In genomic region chr14:103216399-103216798, GRCh38 we compare ENCODE assay signal across 28 cellular contexts.
"Had no signal": no experiment of that assay in that cellular context is flagged by ENCODE, and none has a peak within 500 bp of the region (broad histone marks: within the 10 kb centered on the region; RNA-seq: fewer than 3 reads in every experiment).

No MANE protein-coding gene starts in this region.

- H3K36me3 Mint-ChIP-seq: naive thymus-derived CD4-positive, alpha-beta T cell; natural killer cell; stimulated activated effector memory CD8-positive, alpha-beta T cell treated with anti-CD3 and anti-CD28 coated beads, Interleukin-12 subunit alpha, Interleukin-12 subunit beta, amount 100 ng/mL, for 72 hours; type B pancreatic cell had no signal

- DNase-seq: naive thymus-derived CD4-positive, alpha-beta T cell; natural killer cell; occipital lobe; psoas muscle; right cardiac atrium; right lobe of liver; sigmoid colon; small intestine; stimulated activated CD4-positive, alpha-beta T cell treated with anti-CD3 and anti-CD28 coated beads, Interleukin-15, amount 100 ng/mL, for 24 hours; stimulated activated CD4-positive, alpha-beta T cell treated with anti-CD3 and anti-CD28 coated beads, Interleukin-2, amount 100 ng/mL, for 24 hours; stimulated activated CD4-positive, alpha-beta T cell treated with anti-CD3 and anti-CD28 coated beads, Interleukin-2, amount 100 ng/mL, for 48 hours; stimulated activated CD4-positive, alpha-beta T cell treated with anti-CD3 and anti-CD28 coated beads, Interleukin-4, amount 100 ng/mL, for 24 hours; stimulated activated naive CD4-positive, alpha-beta T cell; stimulated activated naive CD8-positive, alpha-beta T cell treated with anti-CD3 and anti-CD28 coated beads, Interleukin-15, amount 100 ng/mL, for 72 hours; stimulated activated naive CD8-positive, alpha-beta T cell treated with anti-CD3 and anti-CD28 coated beads, Interleukin-15, Interleukin-2, amounts not matched to agents 100 U/mL and 50 U/mL, for 24 hours; substantia nigra; testis; tibial artery; transverse colon; upper lobe of right lung; uterus had no signal

- H3K4me1 ChIP-seq: parathyroid adenoma, psoas muscle, testis, upper lobe of right lung had no signal

- H3K9me3 Mint-ChIP-seq: natural killer cell; nephron; stimulated activated effector memory CD8-positive, alpha-beta T cell treated with anti-CD3 and anti-CD28 coated beads, Interleukin-12 subunit alpha, Interleukin-12 subunit beta, amount 100 ng/mL, for 72 hours; stimulated activated naive CD8-positive, alpha-beta T cell treated with anti-CD3 and anti-CD28 coated beads, Interleukin-15, amount 100 ng/mL, for 72 hours had no signal

- H3K4me1 Mint-ChIP-seq: natural killer cell; stimulated activated effector memory CD8-positive, alpha-beta T cell treated with anti-CD3 and anti-CD28 coated beads, Interleukin-12 subunit alpha, Interleukin-12 subunit beta, amount 100 ng/mL, for 72 hours had no signal

- H3K79me2 ChIP-seq: parathyroid adenoma had no signal

- H3K4me3 Mint-ChIP-seq: naive thymus-derived CD4-positive, alpha-beta T cell; natural killer cell; nephron; neural crest cell; stimulated activated effector memory CD8-positive, alpha-beta T cell treated with anti-CD3 and anti-CD28 coated beads, Interleukin-12 subunit alpha, Interleukin-12 subunit beta, amount 100 ng/mL, for 72 hours; stimulated activated naive CD8-positive, alpha-beta T cell treated with anti-CD3 and anti-CD28 coated beads, Interleukin-15, amount 100 ng/mL, for 72 hours; type B pancreatic cell had no signal

- FAIRE-seq: small intestine had no signal

- H3K9me3 ChIP-seq: right lobe of liver, suprapubic skin, testis, transverse colon, uterus had no signal

- H3K27me3 ChIP-seq: right lobe of liver, testis, uterus had no signal

- H3K4me3 ChIP-seq: psoas muscle, right lobe of liver, sigmoid colon, suprapubic skin, testis, tibial artery, transverse colon, upper lobe of right lung, uterus had no signal

- H3K27ac ChIP-seq: parathyroid adenoma, psoas muscle, right lobe of liver, sigmoid colon, suprapubic skin, testis, tibial artery, transverse colon, upper lobe of right lung, uterus had no signal

- ATAC-seq: naive thymus-derived CD4-positive, alpha-beta T cell; natural killer cell; psoas muscle; right cardiac atrium; right lobe of liver; stimulated activated effector memory CD8-positive, alpha-beta T cell treated with anti-CD3 and anti-CD28 coated beads, Interleukin-12 subunit alpha, Interleukin-12 subunit beta, amount 100 ng/mL, for 72 hours; stimulated activated naive CD8-positive, alpha-beta T cell treated with anti-CD3 and anti-CD28 coated beads, Interleukin-15, amount 100 ng/mL, for 72 hours; stimulated activated naive CD8-positive, alpha-beta T cell treated with anti-CD3 and anti-CD28 coated beads, Interleukin-15, Interleukin-2, amounts not matched to agents 100 U/mL and 50 U/mL, for 24 hours; upper lobe of right lung had no signal

- H2AFZ ChIP-seq: parathyroid adenoma had no signal

- H3K9ac ChIP-seq: parathyroid adenoma had no signal

- H3K27ac Mint-ChIP-seq: naive thymus-derived CD4-positive, alpha-beta T cell; natural killer cell; nephron; progenitor cell of endocrine pancreas; stimulated activated effector memory CD8-positive, alpha-beta T cell treated with anti-CD3 and anti-CD28 coated beads, Interleukin-12 subunit alpha, Interleukin-12 subunit beta, amount 100 ng/mL, for 72 hours; stimulated activated naive CD8-positive, alpha-beta T cell treated with anti-CD3 and anti-CD28 coated beads, Interleukin-15, amount 100 ng/mL, for 72 hours; type B pancreatic cell had no signal

- H3K36me3 ChIP-seq: right lobe of liver, sigmoid colon, suprapubic skin, tibial artery, transverse colon, upper lobe of right lung, uterus had no signal
